In the genomic region with DNA sequence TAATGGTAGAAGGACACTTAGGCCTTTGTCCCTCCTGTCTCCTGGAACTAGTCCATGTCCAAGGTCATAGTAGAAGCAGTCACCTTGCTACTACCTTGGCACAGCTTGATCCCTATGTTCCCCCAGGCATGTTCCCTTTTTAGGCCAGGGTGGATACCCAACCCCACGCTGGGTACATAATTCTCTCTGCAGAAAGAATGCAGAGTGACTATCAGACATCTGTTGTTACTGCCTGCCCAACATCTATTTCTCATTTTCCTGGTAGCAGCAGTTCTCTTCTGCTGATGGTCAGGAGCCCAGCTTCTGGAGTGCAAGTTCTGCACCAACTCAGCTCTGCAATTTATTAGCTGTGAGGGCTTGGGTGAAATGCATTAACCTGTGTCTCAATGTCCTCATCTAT, we compare ENCODE assay signal across 18 cellular contexts.
"Had no signal": no experiment of that assay in that cellular context is flagged by ENCODE, and none has a peak within 500 bp of the region (broad histone marks: within the 10 kb centered on the region; RNA-seq: fewer than 3 reads in every experiment).

No MANE protein-coding gene starts in this region.

- H3K9me3 ChIP-seq: adrenal gland, breast epithelium, thoracic aorta had no signal

- H3K4me2 ChIP-seq: smooth muscle cell had no signal

- H3K36me3 Mint-ChIP-seq: activated naive CD4-positive, alpha-beta T cell treated with anti-CD3 and anti-CD28 coated beads, Interleukin-2, amount 10 ng/mL, durations not matched to agents 7 days and 5 days; natural killer cell had no signal

- ATAC-seq: activated T-cell treated with anti-CD3 and anti-CD28 coated beads, Interleukin-2, amount 50 U/mL, for 4 hours; left ventricle myocardium superior; natural killer cell; sciatic nerve had no signal

- H3K27me3 ChIP-seq: adrenal gland, breast epithelium had no signal

- H3K9ac ChIP-seq: parathyroid adenoma had no signal

- H3K36me3 ChIP-seq: adrenal gland, breast epithelium, thoracic aorta had no signal

- H3K4me3 Mint-ChIP-seq: activated CD4-positive, alpha-beta T cell treated with anti-CD3 and anti-CD28 coated beads, Interleukin-2, amount 10 ng/mL, durations not matched to agents 24 days and 14 days; activated naive CD4-positive, alpha-beta T cell treated with anti-CD3 and anti-CD28 coated beads, Interleukin-2, amount 10 ng/mL, durations not matched to agents 7 days and 5 days; activated T-cell treated with anti-CD3 and anti-CD28 coated beads, Interleukin-2, amount 50 U/mL, for 4 hours; natural killer cell had no signal

- H3K9me3 Mint-ChIP-seq: activated CD4-positive, alpha-beta T cell treated with anti-CD3 and anti-CD28 coated beads, Interleukin-2, amount 10 ng/mL, durations not matched to agents 24 days and 14 days; activated naive CD4-positive, alpha-beta T cell treated with anti-CD3 and anti-CD28 coated beads, Interleukin-2, amount 10 ng/mL, durations not matched to agents 7 days and 5 days; activated T-cell treated with anti-CD3 and anti-CD28 coated beads, Interleukin-2, amount 50 U/mL, for 4 hours; natural killer cell had no signal

- H3K4me3 ChIP-seq: adrenal gland, breast epithelium, smooth muscle cell, thoracic aorta had no signal

- H3K4me1 ChIP-seq: parathyroid adenoma had no signal

- H3K27ac Mint-ChIP-seq: activated CD4-positive, alpha-beta T cell treated with anti-CD3 and anti-CD28 coated beads, Interleukin-2, amount 10 ng/mL, durations not matched to agents 24 days and 14 days; activated naive CD4-positive, alpha-beta T cell treated with anti-CD3 and anti-CD28 coated beads, Interleukin-2, amount 10 ng/mL, durations not matched to agents 7 days and 5 days had no signal

- H3K27ac ChIP-seq: adrenal gland, breast epithelium, parathyroid adenoma, thoracic aorta had no signal

- DNase-seq: activated CD4-positive, alpha-beta T cell treated with anti-CD3 and anti-CD28 coated beads, Interleukin-2, amount 10 ng/mL, durations not matched to agents 24 days and 14 days; activated CD4-positive, CD25-positive, alpha-beta regulatory T cell; activated CD8-positive, alpha-beta memory T cell treated with anti-CD3 and anti-CD28 coated beads, Interleukin-2, amount 50 U/mL, for 4 hours; activated naive CD4-positive, alpha-beta T cell treated with anti-CD3 and anti-CD28 coated beads, Interleukin-2, amount 10 ng/mL, durations not matched to agents 7 days and 5 days; activated T-cell treated with anti-CD3 and anti-CD28 coated beads, Interleukin-2, amount 50 U/mL, for 4 hours; adrenal gland; cortex of kidney; head of caudate nucleus; left ventricle myocardium superior; mesendoderm; natural killer cell; stimulated activated CD4-positive, alpha-beta T cell treated with anti-CD3 and anti-CD28 coated beads, Interleukin-4, amount 100 ng/mL, for 1 hour; T-helper 9 cell had no signal

- H3K79me2 ChIP-seq: parathyroid adenoma had no signal
